Comparison of ENCODE assay signal across 10 cellular contexts in the genomic region with DNA sequence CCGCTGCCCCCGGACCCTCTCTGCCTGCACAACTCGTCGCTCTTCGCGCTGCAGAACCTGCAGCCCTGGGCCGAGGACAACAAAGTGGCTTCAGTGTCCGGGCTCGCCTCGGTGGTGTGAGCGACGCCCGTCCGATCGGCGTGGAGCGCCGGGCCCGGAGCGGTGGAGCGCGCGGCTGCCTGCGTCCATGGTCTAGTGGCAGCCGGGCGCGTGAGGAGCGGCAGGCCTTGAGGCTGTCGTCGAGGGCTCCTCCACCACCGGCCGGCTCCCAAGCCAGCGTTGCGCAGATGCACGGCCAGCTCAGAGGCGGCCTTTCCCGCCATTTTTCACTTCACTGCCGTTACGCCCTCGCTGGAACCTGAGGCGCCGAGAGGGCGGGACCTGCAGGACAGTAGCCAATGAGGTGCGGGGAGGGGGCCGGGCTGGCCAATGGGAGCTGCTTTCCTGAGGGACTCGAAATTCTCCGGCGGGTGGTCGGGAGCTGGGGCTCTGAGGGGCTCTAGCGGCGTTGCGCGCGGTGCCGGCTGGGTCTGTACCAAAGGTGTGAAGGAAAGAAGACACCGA. TPM values are rescaled to one million over a fixed set of nuclear protein-coding genes. Genes with fewer than 3 reads are reported as not detected.
DNase-seq lines count a peak whose midpoint lies in the region; ATAC-seq, FAIRE-seq and TF ChIP-seq lines count a peak whose summit lies in the region.
"Had no signal": no experiment of that assay in that cellular context is flagged by ENCODE, and none has a peak within 500 bp of the region (broad histone marks: within the 10 kb centered on the region; RNA-seq: fewer than 3 reads in every experiment).

No MANE protein-coding gene starts in this region.

- H2AFZ ChIP-seq in GM23338 (peak overlapping the region; percentile 94), H1 (ENCODE audit: low read length) (peak overlapping the region; percentile 61; the same call in 1 of the 2 replicates)

- peaks cover 7% of the 10 kb centered on the region for H3K9me2 ChIP-seq in GM23338 (ENCODE audit: insufficient read depth)

- TF ChIP-seq CTCF in A673 (conservative IDR thresholded peaks at IDR 0.05; ENCODE audit: low read depth, low read length) = no peak
- 0 out of 4 replicates have a peak, but pooled peaks of 1 of the 2 experiments have one; percentile 1 for TF ChIP-seq CTCF in GM23338 (conservative IDR thresholded peaks at IDR 0.05; ENCODE audit: low read depth in 2 of 2)
- no peak for TF ChIP-seq CTCF in activated CD8-positive, alpha-beta T cell treated with anti-CD3 and anti-CD28 coated beads for 36 hours (IDR thresholded peaks at IDR 0.05)
- TF ChIP-seq CTCF in H1 (IDR thresholded peaks at IDR 0.05; ENCODE audit: control extremely low read depth in 1 of 3, insufficient read depth in 1 of 3, low read depth in 1 of 3, low read length in 3 of 3) = no peak

- H4K91ac ChIP-seq in H1 (replicated peaks; ENCODE audit: insufficient read length, low read length) = peak overlapping the region; percentile 45

- H3K4me1 ChIP-seq in A673 (ENCODE audit: insufficient read depth, low read length, poor library complexity, severe bottlenecking) (peaks cover 21% of the 10 kb centered on the region), GM23338 (ENCODE audit: insufficient read depth) (peaks cover 15% of the 10 kb centered on the region; the same call in 1 of the 2 replicates), H1 (replicated peaks in 1 of 4; ENCODE audit: control insufficient read depth in 3 of 4, insufficient read depth in 4 of 4, low read length in 3 of 4) (peaks cover 0 to 24% (median 10%) of the 10 kb centered on the region in 4 experiments; a peak in 6 of 7 replicates), mononuclear cell (ENCODE audit: insufficient read depth, low read length) (peaks cover 37% of the 10 kb centered on the region)

- H3K36me3 ChIP-seq in A673 (ENCODE audit: insufficient read depth, low read length, poor library complexity, severe bottlenecking) (no peaks in the 10 kb centered on the region), GM23338 (ENCODE audit: insufficient read depth) (no peaks in the 10 kb centered on the region), H1 (ENCODE audit: control insufficient read depth in 2 of 4, insufficient read depth in 4 of 4, low read length in 3 of 4) (peaks cover 0 to 19% (median 0%) of the 10 kb centered on the region in 4 experiments; a peak in 1 of 8 replicates)
- H3K36me3 ChIP-seq: BLaER1 had no signal

- ATAC-seq in GM23338 = peak; percentile 59
- peak; percentile 80 for ATAC-seq in activated CD8-positive, alpha-beta T cell treated with anti-CD3 and anti-CD28 coated beads for 36 hours

- no peak overlapping the region for H2BK20ac ChIP-seq in H1 (ENCODE audit: low read length)

- H4K20me1 ChIP-seq in GM23338 (replicated peaks; ENCODE audit: insufficient read depth) (no peaks in the 10 kb centered on the region; the same call in 1 of the 2 replicates), H1 (replicated peaks in 1 of 2; ENCODE audit: control insufficient read depth in 1 of 2, insufficient read depth in 2 of 2, low read length in 2 of 2) (peaks cover 2 to 4% of the 10 kb centered on the region in 2 experiments)

- H3K9me3 ChIP-seq in A673 (ENCODE audit: low read depth, low read length, poor library complexity, severe bottlenecking) (no peaks in the 10 kb centered on the region), H1 (ENCODE audit: insufficient read depth in 2 of 2, low read depth in 1 of 2, low read length in 1 of 2) (peaks cover 7 to 12% of the 10 kb centered on the region in 2 experiments), mononuclear cell (ENCODE audit: low read depth, low read length) (no peaks in the 10 kb centered on the region)

- peak overlapping the region in 1 of 4 experiments; percentile 13; a peak in 1 of 7 replicates for H3K9ac ChIP-seq in H1 (replicated peaks in 1 of 4; ENCODE audit: extremely low read depth in 1 of 4, low read depth in 3 of 4, low read length in 3 of 4)
- H3K9ac ChIP-seq: BLaER1 had no signal

- no peak for FAIRE-seq in H1 (lab: Jason Lieb, UNC)

- DNase-seq in A673 (ENCODE audit: low spot score) (peak; percentile 38), GM23338 (ENCODE audit: low spot score) (peak; percentile 95), H1 (ENCODE audit: low read depth in 1 of 2, low spot score in 2 of 2) (peak in 1 of 2 experiments; percentile 95), KG1 (lab: John Stamatoyannopoulos, UW) (no peak), HuH-7 (ENCODE audit: low spot score) (no peak)
- peak; percentile 80 for DNase-seq in activated CD8-positive, alpha-beta T cell treated with anti-CD3 and anti-CD28 coated beads for 36 hours
- DNase-seq in stimulated activated CD8-positive, alpha-beta memory T cell treated with anti-CD3 and anti-CD28 coated beads, Interleukin-7, amount 100 ng/mL, for 1 hour (ENCODE audit: low read depth in 2 of 2) = peak; percentile 37 to 52

- CTCF ChIA-PET in A673 (lab: Charles Lee) = no interaction called here
- CTCF ChIA-PET in activated CD8-positive, alpha-beta T cell treated with anti-CD3 and anti-CD28 coated beads for 36 hours (lab: Charles Lee) = interaction anchor here (1.1 to 1.8 kb wide), 2 partner anchors 16 to 71 kb away, joined by 3 to 4 read pairs; no protein-coding TSS in a partner anchor
- CTCF ChIA-PET in H1 (lab: Charles Lee; ENCODE audit: partially characterized antibody) = interaction anchor here (0.8 to 4.2 kb wide), 6 partner anchors 12 to 34 kb away, joined by 3 to 20 read pairs (median 5); a partner anchor contains a TSS

- H3K4ac ChIP-seq in H1 (replicated peaks; ENCODE audit: insufficient read length, low read depth, low read length) = no peak overlapping the region

- no peak overlapping the region for H3K56ac ChIP-seq in H1 (replicated peaks; ENCODE audit: insufficient read length, low read depth, low read length)

- H4K5ac ChIP-seq in H1 (ENCODE audit: insufficient read length, low read depth, low read length) = no peak overlapping the region

- no peaks in the 10 kb centered on the region for H3K79me2 ChIP-seq in GM23338 (replicated peaks; ENCODE audit: insufficient read depth)
- no peaks in the 10 kb centered on the region for H3K79me2 ChIP-seq in H1 (ENCODE audit: control insufficient read depth in 1 of 2, insufficient read depth in 2 of 2, low read length in 2 of 2)

- H3K4me3 Mint-ChIP-seq in GM23338 = peak overlapping the region; percentile 17; the same call in 1 of the 3 replicates
- H3K4me3 Mint-ChIP-seq in activated CD8-positive, alpha-beta T cell treated with anti-CD3 and anti-CD28 coated beads for 36 hours = peak overlapping the region; percentile 42

- no peak overlapping the region for H3K4me3 ChIP-seq in A673 (ENCODE audit: low read depth, low read length, poor library complexity, severe bottlenecking)
- H3K4me3 ChIP-seq in GM23338 = peak overlapping the region; percentile 57
- H3K4me3 ChIP-seq in H1 (ENCODE audit: extremely low read depth in 1 of 4, insufficient read depth in 2 of 4, low read depth in 3 of 4, low read length in 4 of 4) = peak overlapping the region in 1 of 4 experiments; percentile 62; a peak in 3 of 8 replicates
- H3K4me3 ChIP-seq in mononuclear cell (ENCODE audit: low read length) = peak overlapping the region; percentile 24
- H3K4me3 ChIP-seq: SK-N-MC had no signal

- H3K79me1 ChIP-seq in H1 (ENCODE audit: low read depth, low read length) = no peaks in the 10 kb centered on the region

- peaks cover 83% of the 10 kb centered on the region for H3K27me3 Mint-ChIP-seq in GM23338 (ENCODE audit: insufficient read depth, low read depth, poor library complexity)
- peaks cover 66% of the 10 kb centered on the region for H3K27me3 Mint-ChIP-seq in activated CD8-positive, alpha-beta T cell treated with anti-CD3 and anti-CD28 coated beads for 36 hours

- no peak overlapping the region for H2BK120ac ChIP-seq in H1 (replicated peaks; ENCODE audit: low read depth, low read length)

- intact Hi-C loops in A673 (cut with micrococcal nuclease; ENCODE audit: unreplicated experiment) = no loop called here
- intact Hi-C loops in activated CD8-positive, alpha-beta T cell treated with anti-CD3 and anti-CD28 coated beads for 36 hours (cut with micrococcal nuclease) = no loop called here

- BruUV-seq in A673 (replicated peaks; lab: Mats Ljungman, UMichigan) = no TSS peak

- no peak overlapping the region for H2AK5ac ChIP-seq in H1 (ENCODE audit: low read depth, low read length)

- peaks cover 76% of the 10 kb centered on the region for H3K27me3 ChIP-seq in A673 (replicated peaks; ENCODE audit: insufficient read depth, low read depth, low read length, poor library complexity)
- peaks cover 100% of the 10 kb centered on the region for H3K27me3 ChIP-seq in GM23338 (ENCODE audit: insufficient read depth)
- H3K27me3 ChIP-seq in H1 (replicated peaks in 1 of 4; ENCODE audit: control insufficient read depth in 3 of 4, extremely low read depth in 1 of 4, insufficient read depth in 3 of 4, low read length in 3 of 4) = peaks cover 68 to 93% (median 89%) of the 10 kb centered on the region in 4 experiments
- peaks cover 97% of the 10 kb centered on the region for H3K27me3 ChIP-seq in mononuclear cell (ENCODE audit: insufficient read depth, low read length)

- peak overlapping the region; percentile 92; the same call in 1 of the 2 replicates for H2BK15ac ChIP-seq in H1 (ENCODE audit: low read length)

- peak overlapping the region; percentile 83 for H3K18ac ChIP-seq in H1 (ENCODE audit: extremely low read depth, low read length)

- no peak for TF ChIP-seq RAD21 in H1 (IDR thresholded peaks at IDR 0.05 in 1 of 2, conservative IDR thresholded peaks at IDR 0.05 in 1 of 2; ENCODE audit: low read depth in 2 of 2, low read length in 2 of 2)

- H3K14ac ChIP-seq in H1 (ENCODE audit: insufficient read length) = no peak overlapping the region

- no peak for TF ChIP-seq POLR2A in H1 (IDR thresholded peaks at IDR 0.05; ENCODE audit: control extremely low read depth in 1 of 2, low read depth in 2 of 2, low read length in 2 of 2)

- peaks cover 24% of the 10 kb centered on the region for H3K9me3 Mint-ChIP-seq in GM23338
- H3K9me3 Mint-ChIP-seq in activated CD8-positive, alpha-beta T cell treated with anti-CD3 and anti-CD28 coated beads for 36 hours = no peaks in the 10 kb centered on the region

- H3K27ac ChIP-seq in A673 (ENCODE audit: low read depth, low read length, poor library complexity, severe bottlenecking) (no peak overlapping the region), GM23338 (ENCODE audit: low read depth) (no peak overlapping the region), H1 (ENCODE audit: low read depth, low read length) (no peak overlapping the region)
- H3K27ac ChIP-seq: BLaER1, SK-N-MC had no signal

- H3K27ac Mint-ChIP-seq in GM23338 = no peak overlapping the region
- no peak overlapping the region for H3K27ac Mint-ChIP-seq in activated CD8-positive, alpha-beta T cell treated with anti-CD3 and anti-CD28 coated beads for 36 hours

- H2BK12ac ChIP-seq in H1 (ENCODE audit: low read depth, low read length) = peak overlapping the region; percentile 68; the same call in 1 of the 2 replicates

- H3K4me1 Mint-ChIP-seq in GM23338 = peaks cover 11% of the 10 kb centered on the region
- peaks cover 26% of the 10 kb centered on the region for H3K4me1 Mint-ChIP-seq in activated CD8-positive, alpha-beta T cell treated with anti-CD3 and anti-CD28 coated beads for 36 hours (ENCODE audit: low read depth)

- peaks cover 10% of the 10 kb centered on the region; the same call in 1 of the 2 replicates for H3K23me2 ChIP-seq in H1 (ENCODE audit: low read depth, low read length)

- peak overlapping the region; percentile 84 for H4K8ac ChIP-seq in H1 (ENCODE audit: extremely low read depth, insufficient read depth, low read length)

- no peak overlapping the region for H2BK5ac ChIP-seq in H1 (ENCODE audit: low read depth, low read length)

- POLR2A ChIA-PET in A673 (lab: Charles Lee; ENCODE audit: low non-redundant PET) = no interaction called here
- POLR2A ChIA-PET in activated CD8-positive, alpha-beta T cell treated with anti-CD3 and anti-CD28 coated beads for 36 hours (lab: Charles Lee) = interaction anchor here (0.8 to 2.7 kb wide), 6 partner anchors 9 to 15 kb away, joined by 3 to 15 read pairs (median 4); a partner anchor contains a TSS
- POLR2A ChIA-PET in H1 (lab: Charles Lee; ENCODE audit: partially characterized antibody) = interaction anchor here (0.8 to 6.7 kb wide), 6 partner anchors 10 to 38 kb away, joined by 3 to 63 read pairs (median 10); a partner anchor contains a TSS

- H3K4me2 ChIP-seq in GM23338 = peak overlapping the region; percentile 80; the same call in 1 of the 2 replicates
- H3K4me2 ChIP-seq in H1 (ENCODE audit: insufficient read depth in 1 of 2, low read depth in 2 of 2, low read length in 2 of 2) = peak overlapping the region; percentile 63 to 88
- H3K4me2 ChIP-seq: BLaER1 had no signal

- peaks cover 8% of the 10 kb centered on the region for H3K36me3 Mint-ChIP-seq in GM23338 (ENCODE audit: low read depth)
- H3K36me3 Mint-ChIP-seq in activated CD8-positive, alpha-beta T cell treated with anti-CD3 and anti-CD28 coated beads for 36 hours (ENCODE audit: low read depth) = peaks cover 5% of the 10 kb centered on the region

- H3K23ac ChIP-seq in H1 (ENCODE audit: insufficient read length) = no peak overlapping the region

- peaks cover 5% of the 10 kb centered on the region; the same call in 1 of the 2 replicates for H3F3A ChIP-seq in GM23338 (replicated peaks; ENCODE audit: low read depth)

- TF ChIP-seq EP300 in H1 (IDR thresholded peaks at IDR 0.05; ENCODE audit: borderline replicate concordance in 1 of 2, low read depth in 2 of 2, low read length in 2 of 2) = no peak

- WGBS in H1 (ENCODE audit: extremely low coverage in 1 of 2, insufficient coverage in 1 of 2, insufficient read length in 1 of 2, insufficient replicate concordance in 2 of 2, low coverage in 1 of 2, low lambda C conversion rate in 2 of 2, missing lambda C conversion rate in 1 of 2), 2 experiments = 12% methylated on average over 55 of the region's 56 CpGs; no CpG with 5 or more reads in 1 of the 2 experiments

RNA-seq across cellular contexts. Expression of a gene that starts 1.9 kb away (rescaled TPM):
- total RNA-seq in A673 (2021) = not detected in 2 replicates
- total RNA-seq in GM23338 (2014; rRNA removed; shearing (Covaris generic)) = 0.21 TPM in 1 of 2 replicates, not detected in the other
- polyA plus RNA-seq in GM23338 (2016; fragmentation: Nextera tagmentation; extraction: Ambion mirVana) = 0.16 TPM in 1 of 2 replicates, not detected in the other
- total RNA-seq in activated CD8-positive, alpha-beta T cell treated with anti-CD3 and anti-CD28 coated beads for 36 hours = under 1 TPM in 1 of 2 experiments, not detected in 1; 0.16 TPM
- total RNA-seq in H1 (2021; fragmentation: NEBNext Ultra II Directional; extraction: Animal tissue kit (Norgen Biotek cat#: 25700)) = 0.15 and 0.17 TPM in 2 replicates
- polyA plus RNA-seq in H1 (2011; rRNA removed) = 0.06 and 0.17 TPM in 2 replicates
- 0.09 TPM for polyA plus RNA-seq in H1 (2011; cell fraction: cytosol; rRNA removed)
- polyA plus RNA-seq in H1 (2011; cell fraction: nucleus; rRNA removed) = 0.44 TPM
- 0.11 to 0.47 TPM (median 0.28 TPM) in 4 replicates for polyA plus RNA-seq in H1 (2012, experiment 1 of 2)
- polyA plus RNA-seq in H1 (2012, experiment 2 of 2) = not detected
- polyA plus RNA-seq in H1 (2013, experiment 1 of 2) = 0.06 TPM
- 0.06 TPM for polyA plus RNA-seq in H1 (2013, experiment 2 of 2)
- 0.12 TPM in 1 of 2 replicates, not detected in the other for polyA minus RNA-seq in H1 (2011; rRNA and poly(A)+ RNA removed)
- polyA minus RNA-seq in H1 (2011; cell fraction: cytosol; rRNA and poly(A)+ RNA removed) = not detected
- polyA minus RNA-seq in H1 (2011; cell fraction: nucleus; rRNA and poly(A)+ RNA removed) = 1.1 TPM
- 0.10 TPM for total RNA-seq in mononuclear cell

RNA-seq across cellular contexts. Expression of a gene that starts 8.7 kb away (rescaled TPM):
- total RNA-seq in A673 (2021) (30.9 and 33.0 TPM in 2 replicates), mononuclear cell (12.1 TPM)
- 10.9 and 14.3 TPM in 2 replicates for total RNA-seq in GM23338 (2014; rRNA removed; shearing (Covaris generic))
- polyA plus RNA-seq in GM23338 (2016; fragmentation: Nextera tagmentation; extraction: Ambion mirVana) (13.1 and 13.4 TPM in 2 replicates), H1 (2011; rRNA removed) (12.1 and 23.7 TPM in 2 replicates)
- 10 to 100 TPM; 16.1 to 21.1 TPM for total RNA-seq in activated CD8-positive, alpha-beta T cell treated with anti-CD3 and anti-CD28 coated beads for 36 hours
- total RNA-seq in H1 (2021; fragmentation: NEBNext Ultra II Directional; extraction: Animal tissue kit (Norgen Biotek cat#: 25700)) = 10.0 and 13.8 TPM in 2 replicates
- 15.4 TPM for polyA plus RNA-seq in H1 (2011; cell fraction: cytosol; rRNA removed)
- polyA plus RNA-seq in H1 (2011; cell fraction: nucleus; rRNA removed) = 13.2 TPM
- 9.2 to 15.1 TPM (median 14.9 TPM) in 4 replicates for polyA plus RNA-seq in H1 (2012, experiment 1 of 2)
- 10.1 TPM for polyA plus RNA-seq in H1 (2012, experiment 2 of 2)
- polyA plus RNA-seq in H1 (2013, experiment 1 of 2) = 10.7 TPM
- 8.6 TPM for polyA plus RNA-seq in H1 (2013, experiment 2 of 2)
- 17.4 and 23.0 TPM in 2 replicates for polyA minus RNA-seq in H1 (2011; rRNA and poly(A)+ RNA removed)
- 11.3 TPM for polyA minus RNA-seq in H1 (2011; cell fraction: cytosol; rRNA and poly(A)+ RNA removed)
- 14.3 TPM for polyA minus RNA-seq in H1 (2011; cell fraction: nucleus; rRNA and poly(A)+ RNA removed)

RNA-seq across cellular contexts. Expression of a gene that starts 9.9 kb away (rescaled TPM):
- total RNA-seq in A673 (2021) = 0.50 and 0.71 TPM in 2 replicates
- total RNA-seq in GM23338 (2014; rRNA removed; shearing (Covaris generic)) = 0.52 and 0.74 TPM in 2 replicates
- polyA plus RNA-seq in GM23338 (2016; fragmentation: Nextera tagmentation; extraction: Ambion mirVana) = 0.32 and 0.54 TPM in 2 replicates
- under 1 TPM; 0.50 to 0.96 TPM for total RNA-seq in activated CD8-positive, alpha-beta T cell treated with anti-CD3 and anti-CD28 coated beads for 36 hours
- 0.57 and 0.76 TPM in 2 replicates for total RNA-seq in H1 (2021; fragmentation: NEBNext Ultra II Directional; extraction: Animal tissue kit (Norgen Biotek cat#: 25700))
- polyA plus RNA-seq in H1 (2011; rRNA removed) = 1.1 TPM in 2 replicates
- 1.4 TPM for polyA plus RNA-seq in H1 (2011; cell fraction: cytosol; rRNA removed)
- 9.0 TPM for polyA plus RNA-seq in H1 (2011; cell fraction: nucleus; rRNA removed)
- 0.51 to 1.4 TPM (median 0.73 TPM) in 4 replicates for polyA plus RNA-seq in H1 (2012, experiment 1 of 2)
- 0.47 TPM for polyA plus RNA-seq in H1 (2012, experiment 2 of 2)
- polyA plus RNA-seq in H1 (2013, experiment 1 of 2) = 0.85 TPM
- polyA plus RNA-seq in H1 (2013, experiment 2 of 2) = 0.35 TPM
- 0.44 and 1.1 TPM in 2 replicates for polyA minus RNA-seq in H1 (2011; rRNA and poly(A)+ RNA removed)
- polyA minus RNA-seq in H1 (2011; cell fraction: cytosol; rRNA and poly(A)+ RNA removed) = not detected
- polyA minus RNA-seq in H1 (2011; cell fraction: nucleus; rRNA and poly(A)+ RNA removed) = 2.1 TPM
- total RNA-seq in mononuclear cell = not detected

RNA-seq across cellular contexts. Expression of a gene that starts 13.4 kb away (rescaled TPM):
- total RNA-seq in A673 (2021) (114 and 126 TPM in 2 replicates), mononuclear cell (115 TPM)
- 89.4 and 105 TPM in 2 replicates for total RNA-seq in GM23338 (2014; rRNA removed; shearing (Covaris generic))
- polyA plus RNA-seq in GM23338 (2016; fragmentation: Nextera tagmentation; extraction: Ambion mirVana) (98.7 and 101 TPM in 2 replicates), H1 (2011; rRNA removed) (121 and 162 TPM in 2 replicates)
- 10 to 100 TPM; 90.8 to 92.7 TPM for total RNA-seq in activated CD8-positive, alpha-beta T cell treated with anti-CD3 and anti-CD28 coated beads for 36 hours
- total RNA-seq in H1 (2021; fragmentation: NEBNext Ultra II Directional; extraction: Animal tissue kit (Norgen Biotek cat#: 25700)) = 82.7 and 83.4 TPM in 2 replicates
- 134 TPM for polyA plus RNA-seq in H1 (2011; cell fraction: cytosol; rRNA removed)
- polyA plus RNA-seq in H1 (2011; cell fraction: nucleus; rRNA removed) = 469 TPM
- polyA plus RNA-seq in H1 (2012, experiment 1 of 2) = 82.2 to 98.1 TPM (median 92.2 TPM) in 4 replicates
- 103 TPM for polyA plus RNA-seq in H1 (2012, experiment 2 of 2)
- 124 TPM for polyA plus RNA-seq in H1 (2013, experiment 1 of 2)
- 130 TPM for polyA plus RNA-seq in H1 (2013, experiment 2 of 2)
- polyA minus RNA-seq in H1 (2011; rRNA and poly(A)+ RNA removed) = 63.7 and 83.7 TPM in 2 replicates
- polyA minus RNA-seq in H1 (2011; cell fraction: cytosol; rRNA and poly(A)+ RNA removed) = 54.0 TPM
- polyA minus RNA-seq in H1 (2011; cell fraction: nucleus; rRNA and poly(A)+ RNA removed) = 85.4 TPM

RNA-seq across cellular contexts. Expression of a gene that starts 13.6 kb away (rescaled TPM):
- total RNA-seq in A673 (2021) (35.1 and 37.7 TPM in 2 replicates), mononuclear cell (17.9 TPM)
- total RNA-seq in GM23338 (2014; rRNA removed; shearing (Covaris generic)) = 17.2 and 19.7 TPM in 2 replicates
- polyA plus RNA-seq in GM23338 (2016; fragmentation: Nextera tagmentation; extraction: Ambion mirVana) (17.8 and 19.5 TPM in 2 replicates), H1 (2011; rRNA removed) (37.6 TPM in 2 replicates)
- total RNA-seq in activated CD8-positive, alpha-beta T cell treated with anti-CD3 and anti-CD28 coated beads for 36 hours = 10 to 100 TPM; 42.0 to 45.0 TPM
- 21.6 and 24.6 TPM in 2 replicates for total RNA-seq in H1 (2021; fragmentation: NEBNext Ultra II Directional; extraction: Animal tissue kit (Norgen Biotek cat#: 25700))
- polyA plus RNA-seq in H1 (2011; cell fraction: cytosol; rRNA removed) = 33.9 TPM
- 41.8 TPM for polyA plus RNA-seq in H1 (2011; cell fraction: nucleus; rRNA removed)
- polyA plus RNA-seq in H1 (2012, experiment 1 of 2) = 22.7 to 30.7 TPM (median 27.3 TPM) in 4 replicates
- 36.9 TPM for polyA plus RNA-seq in H1 (2012, experiment 2 of 2)
- 19.1 TPM for polyA plus RNA-seq in H1 (2013, experiment 1 of 2)
- 18.5 TPM for polyA plus RNA-seq in H1 (2013, experiment 2 of 2)
- 27.1 and 32.7 TPM in 2 replicates for polyA minus RNA-seq in H1 (2011; rRNA and poly(A)+ RNA removed)
- polyA minus RNA-seq in H1 (2011; cell fraction: cytosol; rRNA and poly(A)+ RNA removed) = 15.4 TPM
- polyA minus RNA-seq in H1 (2011; cell fraction: nucleus; rRNA and poly(A)+ RNA removed) = 27.5 TPM

Comparison
In these comparisons a context has a peak if more than half of its experiments do, and no peak if none do; other contexts are left out.
1. DNase-seq: peak in A673 (single experiment), GM23338 (single experiment), activated CD8-positive, alpha-beta T cell treated with anti-CD3 and anti-CD28 coated beads for 36 hours (single experiment) and stimulated activated CD8-positive, alpha-beta memory T cell treated with anti-CD3 and anti-CD28 coated beads, Interleukin-7, amount 100 ng/mL, for 1 hour (2 of 2); none in KG1 (single experiment) and HuH-7 (single experiment).